In genomic region chr2:230866704-230867561, GRCh38 we compare ENCODE assay signal across 8 cellular contexts. TPM values are rescaled to one million over a fixed set of nuclear protein-coding genes. Genes with fewer than 3 reads are reported as not detected.
A peak's percentile ranks its signal among the peaks of the same experiment; 100 is the strongest.
DNase-seq lines count a peak whose midpoint lies in the region; ATAC-seq and TF ChIP-seq lines count a peak whose summit lies in the region.

No MANE protein-coding gene starts in this region.

- no peak for ATAC-seq in left cardiac atrium
- no peak for ATAC-seq in GM19467 (IDR thresholded peaks at IDR 0.05; ENCODE audit: unreplicated experiment)

- H3K4me1 ChIP-seq in left ventricle myocardium inferior (peaks cover 63% of the 10 kb centered on the region), PC-9 (replicated peaks; ENCODE audit: insufficient read depth) (no peaks in the 10 kb centered on the region; the same call in 1 of the 2 replicates)

- H3K36me3 Mint-ChIP-seq in activated naive CD4-positive, alpha-beta T cell treated with anti-CD3 and anti-CD28 coated beads, Interleukin-2, amount 50 U/mL, for 24 hours = no peaks in the 10 kb centered on the region
- no peaks in the 10 kb centered on the region for H3K36me3 Mint-ChIP-seq in immature natural killer cell

- no peak overlapping the region for H3K27ac Mint-ChIP-seq in activated naive CD4-positive, alpha-beta T cell treated with anti-CD3 and anti-CD28 coated beads, Interleukin-2, amount 50 U/mL, for 24 hours
- H3K27ac Mint-ChIP-seq in immature natural killer cell = peak overlapping the region in 5 of 6 donors; percentile 9 to 84 (median 62)

- H3K9me3 ChIP-seq in left ventricle myocardium inferior (replicated peaks) (no peaks in the 10 kb centered on the region), PC-9 (ENCODE audit: insufficient read depth, low read depth) (no peaks in the 10 kb centered on the region)

- no peaks in the 10 kb centered on the region for H3K9me3 Mint-ChIP-seq in activated naive CD4-positive, alpha-beta T cell treated with anti-CD3 and anti-CD28 coated beads, Interleukin-2, amount 50 U/mL, for 24 hours
- H3K9me3 Mint-ChIP-seq in immature natural killer cell = no peaks in the 10 kb centered on the region

- H3K4me1 Mint-ChIP-seq in activated naive CD4-positive, alpha-beta T cell treated with anti-CD3 and anti-CD28 coated beads, Interleukin-2, amount 50 U/mL, for 24 hours = peaks cover 49% of the 10 kb centered on the region
- H3K4me1 Mint-ChIP-seq in immature natural killer cell = peaks cover 44 to 46% of the 10 kb centered on the region in 2 donors

- POLR2A ChIA-PET in PC-9 (lab: Charles Lee; ENCODE audit: unreplicated experiment) = interaction anchor here (0.7 kb wide), 1 partner anchor 9 kb away, joined by 14 read pairs; no protein-coding TSS in a partner anchor

- H3K27ac ChIP-seq in left ventricle myocardium inferior (replicated peaks) = no peak overlapping the region
- no peak overlapping the region for H3K27ac ChIP-seq in PC-9

- H3K4me3 Mint-ChIP-seq in activated naive CD4-positive, alpha-beta T cell treated with anti-CD3 and anti-CD28 coated beads, Interleukin-2, amount 50 U/mL, for 24 hours = peak overlapping the region; percentile 73
- H3K4me3 Mint-ChIP-seq in immature natural killer cell = peak overlapping the region; percentile 34 to 65 (median 60)

- DNase-seq in left cardiac atrium = peak; percentile 51
- no peak for DNase-seq in left ventricle myocardium inferior
- DNase-seq in PC-9 = no peak
- peak; percentile 43 to 65 (median 54) for DNase-seq in immature natural killer cell
- DNase-seq in stimulated activated CD8-positive, alpha-beta memory T cell treated with anti-CD3 and anti-CD28 coated beads, Interleukin-2, amount 100 ng/mL, for 1 hour (ENCODE audit: low read depth in 2 of 2) = peak; percentile 43 to 44
- DNase-seq in germinal center (ENCODE audit: low spot score) = no peak

- no peak for TF ChIP-seq CTCF in left ventricle myocardium inferior (IDR thresholded peaks at IDR 0.05; ENCODE audit: borderline replicate concordance)
- TF ChIP-seq CTCF in PC-9 (conservative IDR thresholded peaks at IDR 0.05) = no peak

- no peaks in the 10 kb centered on the region for H3K9me2 ChIP-seq in PC-9 (ENCODE audit: insufficient read depth)

- H3F3A ChIP-seq in PC-9 (ENCODE audit: insufficient read depth, low read depth) = peaks cover 5% of the 10 kb centered on the region; the same call in 1 of the 2 replicates

- no peaks in the 10 kb centered on the region for H3K79me2 ChIP-seq in PC-9 (ENCODE audit: low read depth)

- intact Hi-C loops in left cardiac atrium (cut with DNase I) = no loop called here
- intact Hi-C loops in left ventricle myocardium inferior (cut with micrococcal nuclease) = no loop called here
- intact Hi-C loops in PC-9 (cut with micrococcal nuclease; ENCODE audit: unreplicated experiment) = no loop called here

- H3K36me3 ChIP-seq in left ventricle myocardium inferior = no peaks in the 10 kb centered on the region
- no peaks in the 10 kb centered on the region for H3K36me3 ChIP-seq in PC-9 (ENCODE audit: low read depth)

- H3K4me3 ChIP-seq in left ventricle myocardium inferior (no peak overlapping the region), PC-9 (no peak overlapping the region)

- H3K27me3 ChIP-seq in left ventricle myocardium inferior (ENCODE audit: low read depth) (peaks cover 40% of the 10 kb centered on the region), PC-9 (ENCODE audit: insufficient read depth, low read depth) (peaks cover 9% of the 10 kb centered on the region; the same call in 1 of the 2 replicates)

- CTCF ChIA-PET in PC-9 (lab: Charles Lee) = no interaction called here

- no peak overlapping the region for H2AFZ ChIP-seq in PC-9

- H3K27me3 Mint-ChIP-seq in activated naive CD4-positive, alpha-beta T cell treated with anti-CD3 and anti-CD28 coated beads, Interleukin-2, amount 50 U/mL, for 24 hours = no peaks in the 10 kb centered on the region
- peaks cover 17 to 31% (median 18%) of the 10 kb centered on the region in 3 donors for H3K27me3 Mint-ChIP-seq in immature natural killer cell (ENCODE audit: low read depth in 3 of 3)

- H3K4me2 ChIP-seq in PC-9 = no peak overlapping the region

- BruUV-seq in PC-9 (replicated peaks; lab: Mats Ljungman, UMichigan) = TSS peak; percentile 15

- no peaks in the 10 kb centered on the region for H4K20me1 ChIP-seq in PC-9 (ENCODE audit: insufficient read depth)

RNA-seq across cellular contexts. Expression of gene ITM2C, which starts 2.2 kb away (rescaled TPM):
- total RNA-seq in left cardiac atrium = 10 to 100 TPM; 42.7 to 43.1 TPM
- 25.5 TPM for total RNA-seq in left ventricle myocardium inferior
- 76.0 and 96.4 TPM in 2 replicates for total RNA-seq in PC-9 (2021)
- 10 to 100 TPM in 2 of 3 donors, 1 to 10 TPM in 1; 5.3 to 23.7 (median 16.9) TPM for polyA plus RNA-seq in immature natural killer cell

RNA-seq across cellular contexts. Expression of gene GPR55, which starts 58.1 kb away (rescaled TPM):
- total RNA-seq in left cardiac atrium (under 1 TPM in 1 of 2 donors, not detected in 1; 0.08 TPM), left ventricle myocardium inferior (not detected), PC-9 (2021) (not detected in 2 replicates)
- not detected for polyA plus RNA-seq in immature natural killer cell

Comparison
In these comparisons a context has a peak if more than half of its experiments do, and no peak if none do; other contexts are left out.
1. DNase-seq: peak in left cardiac atrium (single experiment), immature natural killer cell (3 of 3) and stimulated activated CD8-positive, alpha-beta memory T cell treated with anti-CD3 and anti-CD28 coated beads, Interleukin-2, amount 100 ng/mL, for 1 hour (2 of 2); none in left ventricle myocardium inferior (single experiment), PC-9 (0 of 2) and germinal center (single experiment).